Comparison of ENCODE assay signal across 1 cellular context in genomic region chr6:31493875-31494694, GRCh38.
TF ChIP-seq lines count a peak whose summit lies in the region.

No MANE protein-coding gene starts in this region.

TF ChIP-seq in HepG2, 621 proteins besides CTCF, POLR2A, EP300 and RAD21 (continued from another document and continues in another):
- TF ChIP-seq BCL3 (CRISPR knock-in tag; IDR thresholded peaks at IDR 0.05) (no peak), ZNF710 (CRISPR knock-in tag; IDR thresholded peaks at IDR 0.05; ENCODE audit: borderline replicate concordance) (peak; percentile 78), TBX2 (CRISPR knock-in tag; IDR thresholded peaks at IDR 0.05; ENCODE audit: borderline replicate concordance) (peak; percentile 63; the same call in 1 of the 2 replicates), ZNF619 (CRISPR knock-in tag; IDR thresholded peaks at IDR 0.05) (no peak), ZFYVE20 (CRISPR knock-in tag; IDR thresholded peaks at IDR 0.05; ENCODE audit: borderline replicate concordance, low read depth) (no peak), ELF3 (CRISPR knock-in tag; IDR thresholded peaks at IDR 0.05) (peak; percentile 42; the same call in 1 of the 2 replicates), PHF8 (CRISPR knock-in tag; IDR thresholded peaks at IDR 0.05) (peak; percentile 67; the same call in 1 of the 2 replicates), ZNF569 (CRISPR knock-in tag; IDR thresholded peaks at IDR 0.05; ENCODE audit: borderline replicate concordance) (no peak), ZNF468 (CRISPR knock-in tag; IDR thresholded peaks at IDR 0.05) (no peak), RCOR2 (CRISPR knock-in tag; IDR thresholded peaks at IDR 0.05) (peak; percentile 27; the same call in 1 of the 2 replicates), TFE3 (CRISPR knock-in tag; IDR thresholded peaks at IDR 0.05) (0 out of 2 replicates have a peak, but pooled peaks have one; percentile 27), MED1 (CRISPR knock-in tag; IDR thresholded peaks at IDR 0.05) (no peak), IKZF4 (CRISPR knock-in tag; IDR thresholded peaks at IDR 0.05; ENCODE audit: borderline replicate concordance, low read depth, not compliant biosample characterization) (no peak), ZBTB8A (CRISPR knock-in tag; IDR thresholded peaks at IDR 0.05; ENCODE audit: borderline replicate concordance, low read depth) (no peak), HOXA3 (CRISPR knock-in tag; IDR thresholded peaks at IDR 0.05) (peak; percentile 42; the same call in 1 of the 2 replicates), NFIC (IDR thresholded peaks at IDR 0.05; ENCODE audit: low read length) (no peak), SNAPC2 (CRISPR knock-in tag; IDR thresholded peaks at IDR 0.05) (no peak), ATF6 (CRISPR knock-in tag; conservative IDR thresholded peaks at IDR 0.05) (no peak; the same call in 1 of the 2 replicates), KLF6 (CRISPR knock-in tag; IDR thresholded peaks at IDR 0.05) (no peak), EHMT2 (IDR thresholded peaks at IDR 0.05; ENCODE audit: borderline replicate concordance, low read depth, low read length) (no peak), PHF21A (CRISPR knock-in tag; IDR thresholded peaks at IDR 0.05) (no peak; the same call in 1 of the 2 replicates), ZNF260 (CRISPR knock-in tag; IDR thresholded peaks at IDR 0.05; ENCODE audit: borderline replicate concordance, low read depth) (no peak), ZFP41 (CRISPR knock-in tag; IDR thresholded peaks at IDR 0.05; ENCODE audit: borderline replicate concordance) (no peak), ZMAT5 (CRISPR knock-in tag; IDR thresholded peaks at IDR 0.05; ENCODE audit: borderline replicate concordance, low read depth) (no peak), ZNF749 (CRISPR knock-in tag; IDR thresholded peaks at IDR 0.05; ENCODE audit: borderline replicate concordance) (no peak), MED13 (CRISPR knock-in tag; IDR thresholded peaks at IDR 0.05) (0 out of 2 replicates have a peak, but pooled peaks have one; percentile 51), ZNF720 (CRISPR knock-in tag; IDR thresholded peaks at IDR 0.05) (no peak), CBX1 (IDR thresholded peaks at IDR 0.05; ENCODE audit: low read depth) (no peak), ZNF101 (CRISPR knock-in tag; IDR thresholded peaks at IDR 0.05; ENCODE audit: borderline replicate concordance, low read depth) (no peak), CCDC6 (CRISPR knock-in tag; IDR thresholded peaks at IDR 0.05) (no peak), ZNF552 (CRISPR knock-in tag; IDR thresholded peaks at IDR 0.05; ENCODE audit: borderline replicate concordance) (no peak; the same call in 1 of the 2 replicates), ZNF24 (IDR thresholded peaks at IDR 0.05) (no peak)
- TF ChIP-seq, protein P1, sequence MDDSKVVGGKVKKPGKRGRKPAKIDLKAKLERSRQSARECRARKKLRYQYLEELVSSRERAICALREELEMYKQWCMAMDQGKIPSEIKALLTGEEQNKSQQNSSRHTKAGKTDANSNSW (CRISPR knock-in tag; IDR thresholded peaks at IDR 0.05; ENCODE audit: borderline replicate concordance): no peak
- TF ChIP-seq, protein P2, sequence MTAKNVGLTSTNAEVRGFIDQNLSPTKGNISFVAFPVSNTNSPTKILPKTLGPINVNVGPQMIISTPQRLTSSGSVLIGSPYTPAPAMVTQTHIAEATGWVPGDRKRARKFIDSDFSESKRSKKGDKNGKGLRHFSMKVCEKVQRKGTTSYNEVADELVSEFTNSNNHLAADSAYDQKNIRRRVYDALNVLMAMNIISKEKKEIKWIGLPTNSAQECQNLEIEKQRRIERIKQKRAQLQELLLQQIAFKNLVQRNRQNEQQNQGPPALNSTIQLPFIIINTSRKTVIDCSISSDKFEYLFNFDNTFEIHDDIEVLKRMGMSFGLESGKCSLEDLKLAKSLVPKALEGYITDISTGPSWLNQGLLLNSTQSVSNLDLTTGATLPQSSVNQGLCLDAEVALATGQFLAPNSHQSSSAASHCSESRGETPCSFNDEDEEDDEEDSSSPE (CRISPR knock-in tag; IDR thresholded peaks at IDR 0.05): no peak
- TF ChIP-seq, protein P3, sequence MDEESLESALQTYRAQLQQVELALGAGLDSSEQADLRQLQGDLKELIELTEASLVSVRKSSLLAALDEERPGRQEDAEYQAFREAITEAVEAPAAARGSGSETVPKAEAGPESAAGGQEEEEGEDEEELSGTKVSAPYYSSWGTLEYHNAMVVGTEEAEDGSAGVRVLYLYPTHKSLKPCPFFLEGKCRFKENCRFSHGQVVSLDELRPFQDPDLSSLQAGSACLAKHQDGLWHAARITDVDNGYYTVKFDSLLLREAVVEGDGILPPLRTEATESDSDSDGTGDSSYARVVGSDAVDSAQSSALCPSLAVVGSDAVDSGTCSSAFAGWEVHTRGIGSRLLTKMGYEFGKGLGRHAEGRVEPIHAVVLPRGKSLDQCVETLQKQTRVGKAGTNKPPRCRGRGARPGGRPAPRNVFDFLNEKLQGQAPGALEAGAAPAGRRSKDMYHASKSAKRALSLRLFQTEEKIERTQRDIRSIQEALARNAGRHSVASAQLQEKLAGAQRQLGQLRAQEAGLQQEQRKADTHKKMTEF (CRISPR knock-in tag; IDR thresholded peaks at IDR 0.05): no peak
- TF ChIP-seq, protein P4, sequence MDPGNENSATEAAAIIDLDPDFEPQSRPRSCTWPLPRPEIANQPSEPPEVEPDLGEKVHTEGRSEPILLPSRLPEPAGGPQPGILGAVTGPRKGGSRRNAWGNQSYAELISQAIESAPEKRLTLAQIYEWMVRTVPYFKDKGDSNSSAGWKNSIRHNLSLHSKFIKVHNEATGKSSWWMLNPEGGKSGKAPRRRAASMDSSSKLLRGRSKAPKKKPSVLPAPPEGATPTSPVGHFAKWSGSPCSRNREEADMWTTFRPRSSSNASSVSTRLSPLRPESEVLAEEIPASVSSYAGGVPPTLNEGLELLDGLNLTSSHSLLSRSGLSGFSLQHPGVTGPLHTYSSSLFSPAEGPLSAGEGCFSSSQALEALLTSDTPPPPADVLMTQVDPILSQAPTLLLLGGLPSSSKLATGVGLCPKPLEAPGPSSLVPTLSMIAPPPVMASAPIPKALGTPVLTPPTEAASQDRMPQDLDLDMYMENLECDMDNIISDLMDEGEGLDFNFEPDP (CRISPR knock-in tag; conservative IDR thresholded peaks at IDR 0.05): 0 out of 2 replicates have a peak, but pooled peaks have one; percentile 64
- TF ChIP-seq, protein P5, sequence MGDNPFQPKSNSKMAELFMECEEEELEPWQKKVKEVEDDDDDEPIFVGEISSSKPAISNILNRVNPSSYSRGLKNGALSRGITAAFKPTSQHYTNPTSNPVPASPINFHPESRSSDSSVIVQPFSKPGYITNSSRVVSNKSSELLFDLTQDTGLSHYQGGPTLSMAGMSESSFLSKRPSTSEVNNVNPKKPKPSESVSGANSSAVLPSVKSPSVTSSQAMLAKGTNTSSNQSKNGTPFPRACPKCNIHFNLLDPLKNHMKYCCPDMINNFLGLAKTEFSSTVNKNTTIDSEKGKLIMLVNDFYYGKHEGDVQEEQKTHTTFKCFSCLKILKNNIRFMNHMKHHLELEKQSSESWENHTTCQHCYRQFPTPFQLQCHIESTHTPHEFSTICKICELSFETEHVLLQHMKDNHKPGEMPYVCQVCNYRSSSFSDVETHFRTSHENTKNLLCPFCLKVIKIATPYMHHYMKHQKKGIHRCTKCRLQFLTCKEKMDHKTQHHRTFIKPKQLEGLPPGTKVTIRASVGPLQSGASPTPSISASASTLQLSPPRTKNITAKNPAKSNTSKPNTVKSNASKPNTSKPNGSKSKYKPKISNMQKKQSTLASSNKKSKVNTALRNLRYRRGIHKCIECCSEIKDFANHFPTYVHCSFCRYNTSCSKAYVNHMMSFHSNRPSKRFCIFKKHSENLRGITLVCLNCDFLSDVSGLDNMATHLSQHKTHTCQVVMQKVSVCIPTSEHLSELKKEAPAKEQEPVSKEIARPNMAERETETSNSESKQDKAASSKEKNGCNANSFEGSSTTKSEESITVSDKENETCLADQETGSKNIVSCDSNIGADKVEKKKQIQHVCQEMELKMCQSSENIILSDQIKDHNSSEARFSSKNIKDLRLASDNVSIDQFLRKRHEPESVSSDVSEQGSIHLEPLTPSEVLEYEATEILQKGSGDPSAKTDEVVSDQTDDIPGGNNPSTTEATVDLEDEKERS (CRISPR knock-in tag; IDR thresholded peaks at IDR 0.05): 0 out of 2 replicates have a peak, but pooled peaks have one; percentile 38
- TF ChIP-seq, protein P6, sequence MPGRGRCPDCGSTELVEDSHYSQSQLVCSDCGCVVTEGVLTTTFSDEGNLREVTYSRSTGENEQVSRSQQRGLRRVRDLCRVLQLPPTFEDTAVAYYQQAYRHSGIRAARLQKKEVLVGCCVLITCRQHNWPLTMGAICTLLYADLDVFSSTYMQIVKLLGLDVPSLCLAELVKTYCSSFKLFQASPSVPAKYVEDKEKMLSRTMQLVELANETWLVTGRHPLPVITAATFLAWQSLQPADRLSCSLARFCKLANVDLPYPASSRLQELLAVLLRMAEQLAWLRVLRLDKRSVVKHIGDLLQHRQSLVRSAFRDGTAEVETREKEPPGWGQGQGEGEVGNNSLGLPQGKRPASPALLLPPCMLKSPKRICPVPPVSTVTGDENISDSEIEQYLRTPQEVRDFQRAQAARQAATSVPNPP (CRISPR knock-in tag; IDR thresholded peaks at IDR 0.05): peak; percentile 53; the same call in 1 of the 2 replicates
- TF ChIP-seq, protein P7, sequence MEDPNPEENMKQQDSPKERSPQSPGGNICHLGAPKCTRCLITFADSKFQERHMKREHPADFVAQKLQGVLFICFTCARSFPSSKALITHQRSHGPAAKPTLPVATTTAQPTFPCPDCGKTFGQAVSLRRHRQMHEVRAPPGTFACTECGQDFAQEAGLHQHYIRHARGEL (CRISPR knock-in tag; IDR thresholded peaks at IDR 0.05): no peak
